Comparison of ENCODE assay signal across 20 cellular contexts in genomic region chr3:136942796-136943195, GRCh38. TPM values are rescaled to one million over a fixed set of nuclear protein-coding genes. Genes with fewer than 3 reads are reported as not detected.
DNase-seq lines count a peak whose midpoint lies in the region; ATAC-seq, FAIRE-seq and TF ChIP-seq lines count a peak whose summit lies in the region.
"Had no signal": no experiment of that assay in that cellular context is flagged by ENCODE, and none has a peak within 500 bp of the region (broad histone marks: within the 10 kb centered on the region; RNA-seq: fewer than 3 reads in every experiment).

No MANE protein-coding gene starts in this region.

- H3K36me3 Mint-ChIP-seq in central memory CD8-positive, alpha-beta T cell (ENCODE audit: insufficient read depth), result peaks cover 15% of the 10 kb centered on the region
- peaks cover 20% of the 10 kb centered on the region for H3K36me3 Mint-ChIP-seq in neural crest cell (ENCODE audit: low read depth)

- H3K79me2 ChIP-seq in Loucy (ENCODE audit: insufficient read depth, low read length), result peaks cover 93% of the 10 kb centered on the region

- H3K9me2 ChIP-seq in Loucy (replicated peaks; ENCODE audit: low read depth, low read length), result no peaks in the 10 kb centered on the region

- peaks cover 61% of the 10 kb centered on the region for H3K4me1 Mint-ChIP-seq in central memory CD8-positive, alpha-beta T cell
- peaks cover 8% of the 10 kb centered on the region for H3K4me1 Mint-ChIP-seq in neural crest cell

- H3K4me2 ChIP-seq in Loucy (ENCODE audit: low read depth, low read length, poor library complexity, severe bottlenecking), result peak overlapping the region; percentile 13
- H3K4me2 ChIP-seq: smooth muscle cell had no signal

- H3K4me3 ChIP-seq in Loucy (ENCODE audit: low read length, poor library complexity, severe bottlenecking), result no peak overlapping the region
- H3K4me3 ChIP-seq: gastrocnemius medialis, smooth muscle cell, transverse colon had no signal

- TF ChIP-seq CTCF in Loucy (conservative IDR thresholded peaks at IDR 0.05; ENCODE audit: low read length) (no peak), neural crest cell (conservative IDR thresholded peaks at IDR 0.05) (no peak)

- peak overlapping the region; percentile 3 for H3K4me3 Mint-ChIP-seq in central memory CD8-positive, alpha-beta T cell
- no peak overlapping the region for H3K4me3 Mint-ChIP-seq in neural crest cell
- H3K4me3 Mint-ChIP-seq: stimulated activated naive CD8-positive, alpha-beta T cell treated with anti-CD3 and anti-CD28 coated beads, Interleukin-15, Interleukin-2, amounts not matched to agents 100 ng/mL and 50 ng/mL, for 24 hours had no signal

- no peaks in the 10 kb centered on the region for H3K27me3 ChIP-seq in Loucy (ENCODE audit: insufficient read depth, low read length, poor library complexity, severe bottlenecking)
- H3K27me3 ChIP-seq: gastrocnemius medialis, transverse colon had no signal

- peaks cover 36% of the 10 kb centered on the region for H3K4me1 ChIP-seq in Loucy (ENCODE audit: insufficient read depth, low read length, poor library complexity, severe bottlenecking)

- peak overlapping the region; percentile 5 for H3K27ac Mint-ChIP-seq in central memory CD8-positive, alpha-beta T cell (ENCODE audit: low read depth)
- H3K27ac Mint-ChIP-seq in neural crest cell (ENCODE audit: unreplicated experiment), result peak overlapping the region; percentile 22
- H3K27ac Mint-ChIP-seq: stimulated activated naive CD8-positive, alpha-beta T cell treated with anti-CD3 and anti-CD28 coated beads, Interleukin-15, Interleukin-2, amounts not matched to agents 100 ng/mL and 50 ng/mL, for 24 hours had no signal

- peak; percentile 2 for DNase-seq in ELF-1 (ENCODE audit: low read depth, low spot score)
- no peak for DNase-seq in central memory CD8-positive, alpha-beta T cell (ENCODE audit: low spot score in 2 of 2)
- no peak for DNase-seq in neural crest cell (ENCODE audit: low read depth, low spot score)
- DNase-seq in GM12891 (ENCODE audit: insufficient read length, low spot score), result no peak
- no peak for DNase-seq in NCI-H510A (lab: John Stamatoyannopoulos, UW)
- DNase-seq: activated CD4-positive, alpha-beta T cell treated with anti-CD3 and anti-CD28 coated beads, Interleukin-2, amount 50 U/mL, for 1 hour; activated naive CD4-positive, alpha-beta T cell; amygdala; central memory CD4-positive, alpha-beta T cell; COR-L47; gastrocnemius medialis; NCI-H1417; stimulated activated CD4-positive, alpha-beta T cell treated with anti-CD3 and anti-CD28 coated beads, Interleukin-2, amount 100 ng/mL, for 48 hours; transverse colon had no signal

- H3K36me3 ChIP-seq in Loucy (ENCODE audit: insufficient read depth, low read length), result peaks cover 23% of the 10 kb centered on the region

- no peaks in the 10 kb centered on the region for H3K9me3 ChIP-seq in Loucy (ENCODE audit: insufficient read depth, low read depth, low read length)
- H3K9me3 ChIP-seq: gastrocnemius medialis, transverse colon had no signal

- no peak for TF ChIP-seq POLR2A in GM12891 (IDR thresholded peaks at IDR 0.05; ENCODE audit: low read depth, low read length)

- no peak for FAIRE-seq in GM12891 (lab: Jason Lieb, UNC)

- ATAC-seq in central memory CD8-positive, alpha-beta T cell (replicated peaks; ENCODE audit: extremely low read depth, poor library complexity, severe bottlenecking), result peak; percentile 43
- no peak for ATAC-seq in GM21390 (IDR thresholded peaks at IDR 0.05; ENCODE audit: unreplicated experiment)
- ATAC-seq: gastrocnemius medialis, left lobe of liver, SK-N-SH treated with all-trans-retinoic acid at 6 μM for 48 hours had no signal

- peaks cover 9% of the 10 kb centered on the region; the same call in 1 of the 2 replicates for H3F3A ChIP-seq in Loucy (ENCODE audit: low read depth)

- H3K9me3 Mint-ChIP-seq in central memory CD8-positive, alpha-beta T cell, result no peaks in the 10 kb centered on the region
- H3K9me3 Mint-ChIP-seq in neural crest cell, result peaks cover 2% of the 10 kb centered on the region

- H2AFZ ChIP-seq in Loucy (ENCODE audit: low read length), result no peak overlapping the region

- H3K9ac ChIP-seq in Loucy (ENCODE audit: low read depth, low read length, poor library complexity, severe bottlenecking), result no peak overlapping the region

- peaks cover 53% of the 10 kb centered on the region for H4K20me1 ChIP-seq in Loucy (ENCODE audit: insufficient read depth, low read length, poor library complexity, severe bottlenecking)

- no peaks in the 10 kb centered on the region for H3K27me3 Mint-ChIP-seq in central memory CD8-positive, alpha-beta T cell
- H3K27me3 Mint-ChIP-seq in neural crest cell (ENCODE audit: low read depth), result no peaks in the 10 kb centered on the region
- H3K27me3 Mint-ChIP-seq: stimulated activated naive CD8-positive, alpha-beta T cell treated with anti-CD3 and anti-CD28 coated beads, Interleukin-15, Interleukin-2, amounts not matched to agents 100 ng/mL and 50 ng/mL, for 24 hours had no signal

TF ChIP-seq in GM12891, 5 proteins besides CTCF, POLR2A, EP300 and RAD21:
- no peak for TF ChIP-seq PAX5 (IDR thresholded peaks at IDR 0.05; ENCODE audit: insufficient read depth, low read length, severe bottlenecking)
- no peak for TF ChIP-seq POU2F2 (IDR thresholded peaks at IDR 0.05; ENCODE audit: low read depth, low read length)
- TF ChIP-seq SPI1 (IDR thresholded peaks at IDR 0.05; ENCODE audit: low read depth, low read length), result no peak
- TF ChIP-seq POLR2AphosphoS5 (IDR thresholded peaks at IDR 0.05; ENCODE audit: low read depth, low read length), result no peak
- TF ChIP-seq TAF1 (IDR thresholded peaks at IDR 0.05; ENCODE audit: low read depth, low read length), result no peak
TF ChIP-seq in GM12891: peak in this region for 0.

RNA-seq across cellular contexts. Expression of gene IL20RB, which starts 15.0 kb away (rescaled TPM):
- 1.7 and 2.0 TPM in 2 replicates for total RNA-seq in neural crest cell
- polyA plus RNA-seq in GM12891 (2012; ENCODE audit: low read depth, missing spikeins), result 0.13 TPM
